1 cellular context compared by ENCODE assay signal in the genomic region with DNA sequence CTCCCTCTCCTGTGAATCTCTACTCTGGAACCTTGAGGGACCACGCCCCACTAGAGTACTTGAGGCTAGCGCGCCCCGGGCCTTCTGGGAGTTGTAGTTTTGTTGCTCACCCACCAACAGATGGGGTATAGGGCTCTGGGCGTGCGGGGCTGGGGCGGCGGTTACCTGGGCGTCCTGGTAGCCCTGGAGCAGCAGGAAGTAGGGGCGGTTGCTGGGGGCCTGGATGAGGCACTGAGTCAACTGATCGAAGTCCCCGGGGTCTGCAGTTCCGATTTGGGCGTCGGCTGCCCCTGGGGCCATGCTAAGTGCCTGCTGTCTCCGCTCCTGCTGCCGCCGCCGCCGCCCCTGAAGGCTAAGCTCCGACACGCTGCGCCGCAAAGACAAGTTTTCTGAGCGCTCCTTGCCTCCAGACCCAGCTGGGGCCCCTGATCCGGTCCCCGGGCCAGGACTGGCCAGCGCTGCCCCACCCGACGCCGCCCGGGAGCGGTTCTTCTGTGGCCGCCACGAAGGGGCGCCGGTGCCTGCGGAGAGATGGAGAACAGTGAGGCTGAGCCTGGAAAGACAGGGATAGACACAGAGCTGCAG.
TF ChIP-seq lines count a peak whose summit lies in the region.

No MANE protein-coding gene starts in this region.

TF ChIP-seq in WTC11, 78 proteins besides CTCF, POLR2A, EP300 and RAD21 (continued from another document):
- TF ChIP-seq, protein P1, sequence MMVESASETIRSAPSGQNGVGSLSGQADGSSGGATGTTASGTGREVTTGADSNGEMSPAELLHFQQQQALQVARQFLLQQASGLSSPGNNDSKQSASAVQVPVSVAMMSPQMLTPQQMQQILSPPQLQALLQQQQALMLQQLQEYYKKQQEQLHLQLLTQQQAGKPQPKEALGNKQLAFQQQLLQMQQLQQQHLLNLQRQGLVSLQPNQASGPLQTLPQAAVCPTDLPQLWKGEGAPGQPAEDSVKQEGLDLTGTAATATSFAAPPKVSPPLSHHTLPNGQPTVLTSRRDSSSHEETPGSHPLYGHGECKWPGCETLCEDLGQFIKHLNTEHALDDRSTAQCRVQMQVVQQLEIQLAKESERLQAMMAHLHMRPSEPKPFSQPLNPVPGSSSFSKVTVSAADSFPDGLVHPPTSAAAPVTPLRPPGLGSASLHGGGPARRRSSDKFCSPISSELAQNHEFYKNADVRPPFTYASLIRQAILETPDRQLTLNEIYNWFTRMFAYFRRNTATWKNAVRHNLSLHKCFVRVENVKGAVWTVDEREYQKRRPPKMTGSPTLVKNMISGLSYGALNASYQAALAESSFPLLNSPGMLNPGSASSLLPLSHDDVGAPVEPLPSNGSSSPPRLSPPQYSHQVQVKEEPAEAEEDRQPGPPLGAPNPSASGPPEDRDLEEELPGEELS (CRISPR knock-in tag; IDR thresholded peaks at IDR 0.05) = no peak; the same call in 1 of the 2 replicates
- TF ChIP-seq KAT7 (CRISPR knock-in tag; IDR thresholded peaks at IDR 0.05; ENCODE audit: borderline replicate concordance) (no peak), PRDM15 (CRISPR knock-in tag; IDR thresholded peaks at IDR 0.05) (no peak), MXD4 (CRISPR knock-in tag; IDR thresholded peaks at IDR 0.05; ENCODE audit: borderline replicate concordance) (no peak), ATF6 (CRISPR knock-in tag; IDR thresholded peaks at IDR 0.05) (no peak), ZBTB21 (CRISPR knock-in tag; IDR thresholded peaks at IDR 0.05; ENCODE audit: borderline replicate concordance) (no peak)
- TF ChIP-seq, protein P2, sequence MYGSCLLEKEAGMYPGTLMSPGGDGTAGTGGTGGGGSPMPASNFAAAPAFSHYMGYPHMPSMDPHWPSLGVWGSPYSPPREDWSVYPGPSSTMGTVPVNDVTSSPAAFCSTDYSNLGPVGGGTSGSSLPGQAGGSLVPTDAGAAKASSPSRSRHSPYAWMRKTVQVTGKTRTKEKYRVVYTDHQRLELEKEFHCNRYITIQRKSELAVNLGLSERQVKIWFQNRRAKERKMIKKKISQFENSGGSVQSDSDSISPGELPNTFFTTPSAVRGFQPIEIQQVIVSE (CRISPR knock-in tag; IDR thresholded peaks at IDR 0.05; ENCODE audit: borderline replicate concordance) = no peak
- TF ChIP-seq, protein P3, sequence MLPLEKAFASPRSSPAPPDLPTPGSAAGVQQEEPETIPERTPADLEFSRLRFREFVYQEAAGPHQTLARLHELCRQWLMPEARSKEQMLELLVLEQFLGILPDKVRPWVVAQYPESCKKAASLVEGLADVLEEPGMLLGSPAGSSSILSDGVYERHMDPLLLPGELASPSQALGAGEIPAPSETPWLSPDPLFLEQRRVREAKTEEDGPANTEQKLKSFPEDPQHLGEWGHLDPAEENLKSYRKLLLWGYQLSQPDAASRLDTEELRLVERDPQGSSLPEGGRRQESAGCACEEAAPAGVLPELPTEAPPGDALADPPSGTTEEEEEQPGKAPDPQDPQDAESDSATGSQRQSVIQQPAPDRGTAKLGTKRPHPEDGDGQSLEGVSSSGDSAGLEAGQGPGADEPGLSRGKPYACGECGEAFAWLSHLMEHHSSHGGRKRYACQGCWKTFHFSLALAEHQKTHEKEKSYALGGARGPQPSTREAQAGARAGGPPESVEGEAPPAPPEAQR (CRISPR knock-in tag; IDR thresholded peaks at IDR 0.05) = no peak
